In the genomic region with DNA sequence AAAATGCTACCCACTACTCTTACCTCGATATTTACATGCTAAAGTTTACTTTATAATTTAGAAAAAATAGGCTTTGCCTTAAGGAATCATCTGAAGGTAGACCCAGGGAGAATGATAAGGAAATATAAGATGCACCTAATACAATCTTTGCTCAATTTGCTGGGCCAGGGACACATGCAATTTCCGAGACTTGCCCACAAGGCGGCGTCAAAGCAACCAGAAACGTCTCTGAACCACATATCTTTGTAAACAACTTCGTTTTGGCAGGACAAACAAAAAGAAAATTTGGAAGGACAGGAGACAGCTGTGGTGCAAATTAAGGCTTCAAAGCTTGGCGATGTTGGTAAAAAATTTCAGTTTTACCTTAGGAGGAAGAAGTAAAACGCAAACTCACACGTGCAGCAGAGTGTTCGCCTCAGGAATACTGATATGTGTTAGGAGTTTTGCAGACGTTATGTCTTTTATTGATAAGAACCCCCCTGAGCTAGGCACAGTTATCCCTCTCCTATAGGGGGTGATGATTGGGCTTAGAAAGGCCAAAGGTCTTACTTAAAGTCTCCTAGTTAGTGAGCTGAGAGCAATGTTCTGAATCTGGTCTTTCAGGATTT, we compare ENCODE assay signal across 1 cellular context.
TF ChIP-seq lines count a peak whose summit lies in the region.

No MANE protein-coding gene starts in this region.

TF ChIP-seq in SK-N-SH treated with all-trans-retinoic acid at 6 μM for 48 hours, 23 proteins besides CTCF, POLR2A, EP300 and RAD21 (continued from another document):
- TF ChIP-seq, protein P1, sequence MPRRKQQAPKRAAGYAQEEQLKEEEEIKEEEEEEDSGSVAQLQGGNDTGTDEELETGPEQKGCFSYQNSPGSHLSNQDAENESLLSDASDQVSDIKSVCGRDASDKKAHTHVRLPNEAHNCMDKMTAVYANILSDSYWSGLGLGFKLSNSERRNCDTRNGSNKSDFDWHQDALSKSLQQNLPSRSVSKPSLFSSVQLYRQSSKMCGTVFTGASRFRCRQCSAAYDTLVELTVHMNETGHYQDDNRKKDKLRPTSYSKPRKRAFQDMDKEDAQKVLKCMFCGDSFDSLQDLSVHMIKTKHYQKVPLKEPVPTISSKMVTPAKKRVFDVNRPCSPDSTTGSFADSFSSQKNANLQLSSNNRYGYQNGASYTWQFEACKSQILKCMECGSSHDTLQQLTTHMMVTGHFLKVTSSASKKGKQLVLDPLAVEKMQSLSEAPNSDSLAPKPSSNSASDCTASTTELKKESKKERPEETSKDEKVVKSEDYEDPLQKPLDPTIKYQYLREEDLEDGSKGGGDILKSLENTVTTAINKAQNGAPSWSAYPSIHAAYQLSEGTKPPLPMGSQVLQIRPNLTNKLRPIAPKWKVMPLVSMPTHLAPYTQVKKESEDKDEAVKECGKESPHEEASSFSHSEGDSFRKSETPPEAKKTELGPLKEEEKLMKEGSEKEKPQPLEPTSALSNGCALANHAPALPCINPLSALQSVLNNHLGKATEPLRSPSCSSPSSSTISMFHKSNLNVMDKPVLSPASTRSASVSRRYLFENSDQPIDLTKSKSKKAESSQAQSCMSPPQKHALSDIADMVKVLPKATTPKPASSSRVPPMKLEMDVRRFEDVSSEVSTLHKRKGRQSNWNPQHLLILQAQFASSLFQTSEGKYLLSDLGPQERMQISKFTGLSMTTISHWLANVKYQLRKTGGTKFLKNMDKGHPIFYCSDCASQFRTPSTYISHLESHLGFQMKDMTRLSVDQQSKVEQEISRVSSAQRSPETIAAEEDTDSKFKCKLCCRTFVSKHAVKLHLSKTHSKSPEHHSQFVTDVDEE (CRISPR knock-in tag; IDR thresholded peaks at IDR 0.05), result no peak
- no peak for TF ChIP-seq ZC3H10 (CRISPR knock-in tag; IDR thresholded peaks at IDR 0.05)
- no peak for TF ChIP-seq SNAI2 (CRISPR knock-in tag; IDR thresholded peaks at IDR 0.05)
- TF ChIP-seq ISL1 (CRISPR knock-in tag; IDR thresholded peaks at IDR 0.05), result no peak
- TF ChIP-seq, protein P2, sequence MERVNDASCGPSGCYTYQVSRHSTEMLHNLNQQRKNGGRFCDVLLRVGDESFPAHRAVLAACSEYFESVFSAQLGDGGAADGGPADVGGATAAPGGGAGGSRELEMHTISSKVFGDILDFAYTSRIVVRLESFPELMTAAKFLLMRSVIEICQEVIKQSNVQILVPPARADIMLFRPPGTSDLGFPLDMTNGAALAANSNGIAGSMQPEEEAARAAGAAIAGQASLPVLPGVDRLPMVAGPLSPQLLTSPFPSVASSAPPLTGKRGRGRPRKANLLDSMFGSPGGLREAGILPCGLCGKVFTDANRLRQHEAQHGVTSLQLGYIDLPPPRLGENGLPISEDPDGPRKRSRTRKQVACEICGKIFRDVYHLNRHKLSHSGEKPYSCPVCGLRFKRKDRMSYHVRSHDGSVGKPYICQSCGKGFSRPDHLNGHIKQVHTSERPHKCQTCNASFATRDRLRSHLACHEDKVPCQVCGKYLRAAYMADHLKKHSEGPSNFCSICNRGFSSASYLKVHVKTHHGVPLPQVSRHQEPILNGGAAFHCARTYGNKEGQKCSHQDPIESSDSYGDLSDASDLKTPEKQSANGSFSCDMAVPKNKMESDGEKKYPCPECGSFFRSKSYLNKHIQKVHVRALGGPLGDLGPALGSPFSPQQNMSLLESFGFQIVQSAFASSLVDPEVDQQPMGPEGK (CRISPR knock-in tag; IDR thresholded peaks at IDR 0.05; ENCODE audit: borderline replicate concordance), result no peak
- no peak for TF ChIP-seq TCF4 (CRISPR knock-in tag; IDR thresholded peaks at IDR 0.05; ENCODE audit: borderline replicate concordance)
